Comparison of ENCODE assay signal across 7 cellular contexts in genomic region chr14:26678732-26679420, GRCh38.
DNase-seq lines count a peak whose midpoint lies in the region; ATAC-seq and TF ChIP-seq lines count a peak whose summit lies in the region.
"Not testable (repeated sequence)": the region's sequence is repeated elsewhere in the genome, so short reads cannot be mapped to it uniquely, and the experiment has no call there.

No MANE protein-coding gene starts in this region.

- H2BK12ac ChIP-seq in H9 (ENCODE audit: insufficient read length, low read depth, low read length): not testable (repeated sequence)

- not testable (repeated sequence) for H3K27me3 Mint-ChIP-seq in H9 (ENCODE audit: low read depth); WTC11 (ENCODE audit: low read depth); neural crest cell (ENCODE audit: low read depth)

- H3K9me3 ChIP-seq in H9 (ENCODE audit: control insufficient read depth, low read depth, low read length); PC-9 (ENCODE audit: insufficient read depth, low read depth); iPS-15b (ENCODE audit: control insufficient read depth, insufficient read depth, low read length); transverse colon: not testable (repeated sequence)

- H3K4me3 ChIP-seq in PC-9: peak overlapping the region; percentile 52
- H3K4me3 ChIP-seq in iPS-15b (ENCODE audit: low read depth, low read length): peak overlapping the region; percentile 23
- H3K4me3 ChIP-seq in transverse colon: peak overlapping the region in 2 of 4 donors; percentile 14 to 32

- H3K27ac Mint-ChIP-seq in H9 (peak overlapping the region; percentile 32 to 92 (median 85); a peak in 5 of 7 replicates), WTC11 (peak overlapping the region; percentile 84), neural crest cell (ENCODE audit: unreplicated experiment) (peak overlapping the region; percentile 98)

- not testable (repeated sequence) for H3K4ac ChIP-seq in H9 (ENCODE audit: low read depth, low read length)

- not testable (repeated sequence) for H4K20me1 ChIP-seq in H9 (ENCODE audit: control insufficient read depth, insufficient read depth, insufficient read length); PC-9 (ENCODE audit: insufficient read depth)

- H4K91ac ChIP-seq in H9 (ENCODE audit: insufficient read length, low read depth, low read length): not testable (repeated sequence)

- in situ Hi-C loops in transverse colon (cut with MboI; ENCODE audit: low pct_ligation_motif_present in 1 of 4, low pct_unique_long_range_greater_than_20kb in 1 of 4, low sequenced_read_pairs in 3 of 4): not testable (repeated sequence)

- CTCF ChIA-PET in PC-9 (lab: Charles Lee); WTC11 (lab: Charles Lee): not testable (repeated sequence)

- not testable (repeated sequence) for H3K36me3 ChIP-seq in PC-9 (ENCODE audit: low read depth); iPS-15b (ENCODE audit: control insufficient read depth, insufficient read depth, low read length); transverse colon

- not testable (repeated sequence) for H3K56ac ChIP-seq in H9 (ENCODE audit: insufficient read length, low read depth, low read length)

- not testable (repeated sequence) for H2AK5ac ChIP-seq in H9 (ENCODE audit: insufficient read length, low read length)

- not testable (repeated sequence) for H3K23me2 ChIP-seq in H9 (ENCODE audit: insufficient read length, low read depth, low read length, poor library complexity, severe bottlenecking)

- H3K27me3 ChIP-seq in H9 (ENCODE audit: insufficient read depth, low read length); PC-9 (ENCODE audit: insufficient read depth, low read depth); iPS-15b (ENCODE audit: control insufficient read depth, insufficient read depth, low read length); transverse colon: not testable (repeated sequence)

- POLR2A ChIA-PET in PC-9 (lab: Charles Lee; ENCODE audit: unreplicated experiment); WTC11 (lab: Charles Lee): not testable (repeated sequence)

- H2BK15ac ChIP-seq in H9 (ENCODE audit: low read depth, low read length): not testable (repeated sequence)

- H3K4me1 ChIP-seq in H9 (ENCODE audit: insufficient read depth, low read length); PC-9 (replicated peaks; ENCODE audit: insufficient read depth); iPS-15b (ENCODE audit: control insufficient read depth, insufficient read depth, low read length); transverse colon: not testable (repeated sequence)

- H3K36me3 Mint-ChIP-seq in H9 (ENCODE audit: insufficient read depth in 1 of 3, low read depth in 3 of 3) (peaks cover 7 to 26% (median 16%) of the 10 kb centered on the region in 3 experiments; a peak in 5 of 7 replicates), WTC11 (peaks cover 29% of the 10 kb centered on the region), neural crest cell (ENCODE audit: low read depth) (peaks cover 15% of the 10 kb centered on the region)

- H2BK5ac ChIP-seq in H9 (ENCODE audit: insufficient read length, low read length): not testable (repeated sequence)

- not testable (repeated sequence) for BruUV-seq in PC-9 (replicated peaks; lab: Mats Ljungman, UMichigan)

- H3K14ac ChIP-seq in H9 (ENCODE audit: insufficient read depth, low read length): not testable (repeated sequence)

- H2BK20ac ChIP-seq in H9 (ENCODE audit: low read depth, low read length, poor library complexity, severe bottlenecking): not testable (repeated sequence)

- H3K79me2 ChIP-seq in H9 (ENCODE audit: insufficient read depth, low read length); PC-9 (ENCODE audit: low read depth): not testable (repeated sequence)

- DNase-seq in H9: peak; percentile 33
- peak; percentile 28 for DNase-seq in NCI-H460 (ENCODE audit: extremely low read depth, low read depth)
- not testable (repeated sequence) for DNase-seq in PC-9; neural crest cell (ENCODE audit: low read depth, low spot score)
- peak; percentile 43 for DNase-seq in WTC11 (ENCODE audit: low spot score)
- DNase-seq in transverse colon: peak; percentile 30

- peak overlapping the region; percentile 69 to 70; a peak in 4 of 5 replicates for H3K4me3 Mint-ChIP-seq in H9
- H3K4me3 Mint-ChIP-seq in WTC11: peak overlapping the region; percentile 75
- peak overlapping the region; percentile 89 for H3K4me3 Mint-ChIP-seq in neural crest cell

- not testable (repeated sequence) for H4K8ac ChIP-seq in H9 (replicated peaks; ENCODE audit: insufficient read length, low read depth, low read length)

- not testable (repeated sequence) for H3F3A ChIP-seq in PC-9 (ENCODE audit: insufficient read depth, low read depth)

- H3K4me2 ChIP-seq in H9 (ENCODE audit: insufficient read depth, insufficient read length, low read length) (peak overlapping the region; percentile 25), PC-9 (peak overlapping the region; percentile 55)

- peak overlapping the region; percentile 70 for H3K9ac ChIP-seq in H9 (ENCODE audit: extremely low read depth, insufficient read length, low read length)
- H3K9ac ChIP-seq in iPS-15b (ENCODE audit: low read depth, low read length): not testable (repeated sequence)

- H3K4me1 Mint-ChIP-seq in H9: peaks cover 4 to 12% of the 10 kb centered on the region in 2 experiments; a peak in 3 of 4 replicates
- H3K4me1 Mint-ChIP-seq in WTC11: peaks cover 12% of the 10 kb centered on the region
- not testable (repeated sequence) for H3K4me1 Mint-ChIP-seq in neural crest cell

- not testable (repeated sequence) for H3K27ac ChIP-seq in H9 (ENCODE audit: insufficient read length, low read depth, low read length); PC-9
- H3K27ac ChIP-seq in transverse colon: peak overlapping the region in 3 of 4 donors; percentile 4 to 58 (median 52)

- not testable (repeated sequence) for H2BK120ac ChIP-seq in H9 (ENCODE audit: low read depth, low read length, poor library complexity, severe bottlenecking)

- not testable (repeated sequence) for H3K79me1 ChIP-seq in H9 (ENCODE audit: insufficient read depth, low read depth, low read length, poor library complexity, severe bottlenecking)

- not testable (repeated sequence) for H2AFZ ChIP-seq in H9 (ENCODE audit: low read length)
- peak overlapping the region; percentile 79 for H2AFZ ChIP-seq in PC-9

- not testable (repeated sequence) for H3K9me2 ChIP-seq in PC-9 (ENCODE audit: insufficient read depth)

- intact Hi-C loops in PC-9 (cut with micrococcal nuclease; ENCODE audit: unreplicated experiment); transverse colon (cut with DNase I; ENCODE audit: low total_unique reads): not testable (repeated sequence)

- H3K9me3 Mint-ChIP-seq in H9 (peaks cover 18 to 37% of the 10 kb centered on the region in 2 experiments), WTC11 (peaks cover 29% of the 10 kb centered on the region), neural crest cell (peaks cover 14% of the 10 kb centered on the region)

- not testable (repeated sequence) for ATAC-seq in WTC11

- peak overlapping the region; percentile 90 for H3K18ac ChIP-seq in H9 (ENCODE audit: insufficient read length, low read depth, low read length)

- H3T11ph ChIP-seq in H9 (ENCODE audit: low read length): not testable (repeated sequence)

- TF ChIP-seq CTCF in H9 (conservative IDR thresholded peaks at IDR 0.05); PC-9 (conservative IDR thresholded peaks at IDR 0.05); WTC11 (IDR thresholded peaks at IDR 0.05); neural crest cell (conservative IDR thresholded peaks at IDR 0.05); transverse colon (IDR thresholded peaks at IDR 0.05): not testable (repeated sequence)

- WGBS in H9 (ENCODE audit: extremely low coverage, insufficient read length, low lambda C conversion rate): no CpG with 5 or more reads among the region's 31 CpGs
- 79 to 90% methylated on average over 4 to 12 of the region's 31 CpGs for WGBS in transverse colon (ENCODE audit: low coverage in 1 of 2), 2 donors

- H4K5ac ChIP-seq in H9 (ENCODE audit: insufficient read length, low read depth, low read length): not testable (repeated sequence)

- peak; percentile 30 for TF ChIP-seq POLR2A in transverse colon (IDR thresholded peaks at IDR 0.05)

- H3K23ac ChIP-seq in H9 (ENCODE audit: insufficient read length, low read depth, low read length): not testable (repeated sequence)

- TF ChIP-seq EP300 in transverse colon (IDR thresholded peaks at IDR 0.05; ENCODE audit: low read depth): not testable (repeated sequence)
